Comparison of ENCODE assay signal across 8 cellular contexts in genomic region chr5:159208508-159209437, GRCh38. TPM values are rescaled to one million over a fixed set of nuclear protein-coding genes. Genes with fewer than 3 reads are reported as not detected.
DNase-seq lines count a peak whose midpoint lies in the region; ATAC-seq and TF ChIP-seq lines count a peak whose summit lies in the region.

No MANE protein-coding gene starts in this region.

- TF ChIP-seq CTCF in Caco-2 (IDR thresholded peaks at IDR 0.05; ENCODE audit: insufficient read depth in 1 of 2, low read depth in 1 of 2, low read length in 1 of 2, severe bottlenecking in 1 of 2, unreplicated experiment in 1 of 2) (no peak), GM20000 (IDR thresholded peaks at IDR 0.05; ENCODE audit: extremely low read depth, missing control alignments) (no peak), HL-60 (IDR thresholded peaks at IDR 0.05; ENCODE audit: insufficient read depth, low read length) (no peak), endodermal cell (conservative IDR thresholded peaks at IDR 0.05) (no peak)

- intact Hi-C loops in Caco-2 (cut with micrococcal nuclease; ENCODE audit: unreplicated experiment) = loop anchor here (1.0 kb wide), 2 partner anchors 51 to 55 kb away; partner anchors contain the start of gene UBLCP1
- intact Hi-C loops in activated CD4-positive, alpha-beta T cell treated with anti-CD3 and anti-CD28 coated beads for 36 hours (cut with DNase I, micrococcal nuclease) = loop anchor here (1.0 to 10.0 kb wide), 12 partner anchors 29 to 1936 kb away; partner anchors contain the start of genes TTC1 (in 2 of the 2), UBLCP1 (in 2 of the 2), PWWP2A (in 1 of the 2) and SLU7 (in 1 of the 2)

- H3K4me1 Mint-ChIP-seq in Caco-2 (ENCODE audit: low read depth, unreplicated experiment) (peaks cover 25% of the 10 kb centered on the region), endodermal cell (peaks cover 34% of the 10 kb centered on the region)
- H3K4me1 Mint-ChIP-seq in activated CD4-positive, alpha-beta T cell treated with anti-CD3 and anti-CD28 coated beads for 36 hours = peaks cover 47% of the 10 kb centered on the region

- H3K9me3 Mint-ChIP-seq in Caco-2 (ENCODE audit: unreplicated experiment) = no peaks in the 10 kb centered on the region
- no peaks in the 10 kb centered on the region for H3K9me3 Mint-ChIP-seq in activated CD4-positive, alpha-beta T cell treated with anti-CD3 and anti-CD28 coated beads for 36 hours (ENCODE audit: low read depth)
- H3K9me3 Mint-ChIP-seq in endodermal cell = no peaks in the 10 kb centered on the region

- peak; percentile 31 to 49 for DNase-seq in Caco-2
- DNase-seq in GM20000 (ENCODE audit: low spot score) = peak; percentile 27
- DNase-seq in HL-60 (ENCODE audit: low read depth in 1 of 2, low spot score in 1 of 2) = peak in 1 of 2 experiments; percentile 16
- peak; percentile 45 for DNase-seq in activated CD4-positive, alpha-beta T cell treated with anti-CD3 and anti-CD28 coated beads for 36 hours
- DNase-seq in endodermal cell = peak; percentile 81

- peak; percentile 4 for ATAC-seq in activated CD4-positive, alpha-beta T cell treated with anti-CD3 and anti-CD28 coated beads for 36 hours
- ATAC-seq in HG03442 (IDR thresholded peaks at IDR 0.05; ENCODE audit: unreplicated experiment) = no peak

- H3K4me1 ChIP-seq in Caco-2 = peaks cover 23% of the 10 kb centered on the region
- peaks cover 7% of the 10 kb centered on the region for H3K4me1 ChIP-seq in endodermal cell (ENCODE audit: control insufficient read depth, insufficient read depth, low read length)
- H3K4me1 ChIP-seq in mesodermal cell (ENCODE audit: control insufficient read depth, insufficient read depth, low read length, poor library complexity, severe bottlenecking) = peaks cover 20% of the 10 kb centered on the region
- H3K4me1 ChIP-seq in subcutaneous abdominal adipose tissue (ENCODE audit: control insufficient read depth in 5 of 5, insufficient read depth in 5 of 5, low read length in 5 of 5) = peaks cover 2 to 53% (median 39%) of the 10 kb centered on the region in 5 donors

- H3K4me3 Mint-ChIP-seq in Caco-2 (ENCODE audit: unreplicated experiment) (peak overlapping the region; percentile 99), endodermal cell (peak overlapping the region; percentile 94)
- H3K4me3 Mint-ChIP-seq in activated CD4-positive, alpha-beta T cell treated with anti-CD3 and anti-CD28 coated beads for 36 hours = peak overlapping the region; percentile 100

- H3K4me3 ChIP-seq in Caco-2 (ENCODE audit: low read depth, low read length) (peak overlapping the region; percentile 76), HL-60 (replicated peaks; ENCODE audit: insufficient read depth, low read length) (peak overlapping the region; percentile 86), endodermal cell (ENCODE audit: low read length) (peak overlapping the region; percentile 98), mesodermal cell (ENCODE audit: extremely low read depth, insufficient read depth, low read length, poor library complexity, severe bottlenecking) (peak overlapping the region; percentile 89), subcutaneous abdominal adipose tissue (ENCODE audit: low read depth in 1 of 5, low read length in 5 of 5) (peak overlapping the region; percentile 79 to 96 (median 92))

- no TSS peak for BruUV-seq in Caco-2 (replicated peaks; lab: Mats Ljungman, UMichigan)

- no peaks in the 10 kb centered on the region; the same call in 1 of the 2 replicates for H3K36me3 ChIP-seq in Caco-2 (ENCODE audit: control insufficient read depth, insufficient read depth, low read length)
- H3K36me3 ChIP-seq in endodermal cell (ENCODE audit: control insufficient read depth, insufficient read depth, low read length) = no peaks in the 10 kb centered on the region
- no peaks in the 10 kb centered on the region for H3K36me3 ChIP-seq in mesodermal cell (ENCODE audit: control insufficient read depth, insufficient read depth, low read length)
- no peaks in the 10 kb centered on the region for H3K36me3 ChIP-seq in subcutaneous abdominal adipose tissue (ENCODE audit: control insufficient read depth in 5 of 5, insufficient read depth in 5 of 5, low read length in 5 of 5)

- CTCF ChIA-PET in Caco-2 (lab: Charles Lee) = interaction anchor here (2.1 kb wide), 1 partner anchor 52 kb away, joined by 12 read pairs; no protein-coding TSS in a partner anchor
- CTCF ChIA-PET in activated CD4-positive, alpha-beta T cell treated with anti-CD3 and anti-CD28 coated beads for 36 hours (lab: Charles Lee) = interaction anchor here (0.6 to 3.1 kb wide), 6 partner anchors 11 to 51 kb away, joined by 3 to 22 read pairs (median 3); no protein-coding TSS in a partner anchor

- POLR2A ChIA-PET in Caco-2 (lab: Charles Lee) = no interaction called here
- POLR2A ChIA-PET in activated CD4-positive, alpha-beta T cell treated with anti-CD3 and anti-CD28 coated beads for 36 hours (lab: Charles Lee) = interaction anchor here (0.5 to 1.3 kb wide), 4 partner anchors 12 to 53 kb away, joined by 3 to 16 read pairs (median 6); no protein-coding TSS in a partner anchor

- WGBS in endodermal cell (ENCODE audit: insufficient coverage in 1 of 2, insufficient read length in 1 of 2), 2 experiments = 0% methylated on average over 14 to 65 of the region's 65 CpGs
- 1% methylated on average over 32 to 42 of the region's 65 CpGs for WGBS in mesodermal cell (ENCODE audit: insufficient coverage in 2 of 2), 2 experiments

- H3K36me3 Mint-ChIP-seq in Caco-2 (ENCODE audit: insufficient read depth, unreplicated experiment) = peaks cover 15% of the 10 kb centered on the region
- H3K36me3 Mint-ChIP-seq in activated CD4-positive, alpha-beta T cell treated with anti-CD3 and anti-CD28 coated beads for 36 hours (ENCODE audit: low read depth) = peaks cover 35% of the 10 kb centered on the region
- H3K36me3 Mint-ChIP-seq in endodermal cell (ENCODE audit: low read depth) = no peaks in the 10 kb centered on the region

- no peaks in the 10 kb centered on the region for H3K27me3 ChIP-seq in Caco-2 (replicated peaks; ENCODE audit: control insufficient read depth, insufficient read depth, low read length)
- H3K27me3 ChIP-seq in HL-60 (ENCODE audit: insufficient read depth, poor library complexity, severe bottlenecking) = no peaks in the 10 kb centered on the region
- no peaks in the 10 kb centered on the region for H3K27me3 ChIP-seq in endodermal cell (ENCODE audit: control insufficient read depth, insufficient read depth, low read length, poor library complexity, severe bottlenecking)
- no peaks in the 10 kb centered on the region for H3K27me3 ChIP-seq in subcutaneous abdominal adipose tissue (ENCODE audit: control insufficient read depth in 5 of 5, insufficient read depth in 4 of 5, low read length in 5 of 5)

- H3K9me3 ChIP-seq in Caco-2 (no peaks in the 10 kb centered on the region), endodermal cell (ENCODE audit: control insufficient read depth, low read length) (no peaks in the 10 kb centered on the region), mesodermal cell (ENCODE audit: control insufficient read depth, low read length) (no peaks in the 10 kb centered on the region), subcutaneous abdominal adipose tissue (ENCODE audit: control insufficient read depth in 5 of 5, low read length in 5 of 5) (no peaks in the 10 kb centered on the region)

- H3K27ac ChIP-seq in HL-60 (replicated peaks) (peak overlapping the region; percentile 72), endodermal cell (ENCODE audit: low read depth, low read length) (peak overlapping the region; percentile 90), mesodermal cell (ENCODE audit: low read depth, low read length, severe bottlenecking) (peak overlapping the region; percentile 92), subcutaneous abdominal adipose tissue (ENCODE audit: low read depth, low read length) (peak overlapping the region; percentile 89)

- peak overlapping the region; percentile 97 for H3K27ac Mint-ChIP-seq in Caco-2 (ENCODE audit: unreplicated experiment)
- H3K27ac Mint-ChIP-seq in activated CD4-positive, alpha-beta T cell treated with anti-CD3 and anti-CD28 coated beads for 36 hours = peak overlapping the region; percentile 100
- H3K27ac Mint-ChIP-seq in endodermal cell = peak overlapping the region; percentile 90

- H3K27me3 Mint-ChIP-seq in Caco-2 (ENCODE audit: insufficient read depth, unreplicated experiment) (no peaks in the 10 kb centered on the region), endodermal cell (ENCODE audit: insufficient read depth) (no peaks in the 10 kb centered on the region)
- H3K27me3 Mint-ChIP-seq in activated CD4-positive, alpha-beta T cell treated with anti-CD3 and anti-CD28 coated beads for 36 hours = no peaks in the 10 kb centered on the region

- H3K9ac ChIP-seq in endodermal cell (ENCODE audit: extremely low read depth, low read length, poor library complexity, severe bottlenecking) (peak overlapping the region; percentile 82), subcutaneous abdominal adipose tissue (ENCODE audit: low read length in 5 of 5) (peak overlapping the region; percentile 64 to 87 (median 74))

RNA-seq across cellular contexts. Expression of gene RNF145, which starts 0.6 kb away (rescaled TPM):
- total RNA-seq in Caco-2 (2022) (28.3 and 38.7 TPM in 2 replicates), endodermal cell (10 to 100 TPM; 50.2 to 50.4 TPM)
- 10 to 100 TPM; 81.9 to 87.5 TPM for total RNA-seq in activated CD4-positive, alpha-beta T cell treated with anti-CD3 and anti-CD28 coated beads for 36 hours
- polyA plus RNA-seq in endodermal cell (2013, experiment 1 of 2) = 77.2 TPM
- polyA plus RNA-seq in endodermal cell (2013, experiment 2 of 2) = 75.5 TPM
- 73.5 TPM for polyA plus RNA-seq in mesodermal cell (2013, experiment 1 of 2)
- polyA plus RNA-seq in mesodermal cell (2013, experiment 2 of 2) = 68.3 TPM

RNA-seq across cellular contexts. Expression of gene UBLCP1, which starts 54.3 kb away (rescaled TPM):
- total RNA-seq in Caco-2 (2022) (23.0 and 23.2 TPM in 2 replicates), endodermal cell (10 to 100 TPM; 38.0 to 44.4 TPM)
- total RNA-seq in activated CD4-positive, alpha-beta T cell treated with anti-CD3 and anti-CD28 coated beads for 36 hours = 10 to 100 TPM; 26.0 to 31.0 TPM
- 46.3 TPM for polyA plus RNA-seq in endodermal cell (2013, experiment 1 of 2)
- 46.5 TPM for polyA plus RNA-seq in endodermal cell (2013, experiment 2 of 2)
- polyA plus RNA-seq in mesodermal cell (2013, experiment 1 of 2) = 32.2 TPM
- 41.9 TPM for polyA plus RNA-seq in mesodermal cell (2013, experiment 2 of 2)
